ENCODE assay signal across 10 cellular contexts in genomic region chr11:47987310-47987709, GRCh38. TPM values are rescaled to one million over a fixed set of nuclear protein-coding genes. Genes with fewer than 3 reads are reported as not detected.
DNase-seq lines count a peak whose midpoint lies in the region; ATAC-seq and TF ChIP-seq lines count a peak whose summit lies in the region.
"Had no signal": no experiment of that assay in that cellular context is flagged by ENCODE, and none has a peak within 500 bp of the region (broad histone marks: within the 10 kb centered on the region; RNA-seq: fewer than 3 reads in every experiment).

No MANE protein-coding gene starts in this region.

- H3K4me1 Mint-ChIP-seq in activated naive CD8-positive, alpha-beta T cell treated with anti-CD3 and anti-CD28 coated beads, Interleukin-2, amount 10 ng/mL, durations not matched to agents 7 days and 5 days, result peaks cover 55% of the 10 kb centered on the region
- peaks cover 26 to 78% (median 66%) of the 10 kb centered on the region in 7 donors for H3K4me1 Mint-ChIP-seq in naive thymus-derived CD4-positive, alpha-beta T cell

- no peaks in the 10 kb centered on the region for H3K36me3 ChIP-seq in DOHH2 (ENCODE audit: control insufficient read depth, low read length)
- H3K36me3 ChIP-seq in naive thymus-derived CD4-positive, alpha-beta T cell (ENCODE audit: control insufficient read depth in 2 of 3, insufficient read depth in 3 of 3, low read length in 3 of 3), result no peaks in the 10 kb centered on the region
- H3K36me3 ChIP-seq: WERI-Rb-1 had no signal

- ATAC-seq in HG02870 (IDR thresholded peaks at IDR 0.05; ENCODE audit: unreplicated experiment), result peak; percentile 40
- ATAC-seq in activated naive CD8-positive, alpha-beta T cell treated with anti-CD3 and anti-CD28 coated beads, Interleukin-2, amount 10 ng/mL, durations not matched to agents 7 days and 5 days (ENCODE audit: low read depth), result no peak
- peak; percentile 26 for ATAC-seq in naive thymus-derived CD4-positive, alpha-beta T cell
- ATAC-seq in GM21717 (IDR thresholded peaks at IDR 0.05; ENCODE audit: unreplicated experiment), result no peak

- peaks cover 36% of the 10 kb centered on the region for H3K36me3 Mint-ChIP-seq in activated naive CD8-positive, alpha-beta T cell treated with anti-CD3 and anti-CD28 coated beads, Interleukin-2, amount 10 ng/mL, durations not matched to agents 7 days and 5 days
- peaks cover 0 to 38% (median 8%) of the 10 kb centered on the region in 5 donors for H3K36me3 Mint-ChIP-seq in naive thymus-derived CD4-positive, alpha-beta T cell

- H3K4me3 Mint-ChIP-seq in activated naive CD8-positive, alpha-beta T cell treated with anti-CD3 and anti-CD28 coated beads, Interleukin-2, amount 10 ng/mL, durations not matched to agents 7 days and 5 days, result no peak overlapping the region
- H3K4me3 Mint-ChIP-seq in naive thymus-derived CD4-positive, alpha-beta T cell, result peak overlapping the region in 2 of 10 donors; percentile 12 to 31

- intact Hi-C loops in naive thymus-derived CD4-positive, alpha-beta T cell (cut with micrococcal nuclease), result no loop called here

- H3K27me3 ChIP-seq in DOHH2 (ENCODE audit: control insufficient read depth, low read length), result peaks cover 3% of the 10 kb centered on the region
- H3K27me3 ChIP-seq in naive thymus-derived CD4-positive, alpha-beta T cell (ENCODE audit: control insufficient read depth in 2 of 2, insufficient read depth in 2 of 2, low read length in 2 of 2), result no peaks in the 10 kb centered on the region

- H3K27me3 Mint-ChIP-seq in activated naive CD8-positive, alpha-beta T cell treated with anti-CD3 and anti-CD28 coated beads, Interleukin-2, amount 10 ng/mL, durations not matched to agents 7 days and 5 days, result no peaks in the 10 kb centered on the region
- no peaks in the 10 kb centered on the region for H3K27me3 Mint-ChIP-seq in naive thymus-derived CD4-positive, alpha-beta T cell

- peak overlapping the region; percentile 69 for H3K4me2 ChIP-seq in DOHH2 (ENCODE audit: low read length)

- peak overlapping the region; percentile 61 for H3K4me3 ChIP-seq in DOHH2 (ENCODE audit: low read length)
- H3K4me3 ChIP-seq in naive thymus-derived CD4-positive, alpha-beta T cell (ENCODE audit: low read length), result no peak overlapping the region

- H4K20me1 ChIP-seq in DOHH2 (ENCODE audit: control insufficient read depth, insufficient read depth, low read depth, low read length), result no peaks in the 10 kb centered on the region

- no peaks in the 10 kb centered on the region for H3K9me3 ChIP-seq in DOHH2 (ENCODE audit: control insufficient read depth, insufficient read depth, low read length)
- H3K9me3 ChIP-seq in naive thymus-derived CD4-positive, alpha-beta T cell (ENCODE audit: control insufficient read depth in 2 of 3, low read length in 3 of 3), result no peaks in the 10 kb centered on the region

- 0 out of 2 replicates have a peak overlapping the region, but pooled peaks have one; percentile 15 for H3K27ac ChIP-seq in DOHH2 (ENCODE audit: low read depth, low read length)
- no peak overlapping the region for H3K27ac ChIP-seq in naive thymus-derived CD4-positive, alpha-beta T cell (ENCODE audit: low read depth, low read length)
- H3K27ac ChIP-seq: WERI-Rb-1 had no signal

- CTCF ChIA-PET in naive thymus-derived CD4-positive, alpha-beta T cell (lab: Charles Lee), result no interaction called here

- H3F3A ChIP-seq in DOHH2 (ENCODE audit: control insufficient read depth, insufficient read depth), result peaks cover 4% of the 10 kb centered on the region; the same call in 1 of the 2 replicates

- H3K9me3 Mint-ChIP-seq in activated naive CD8-positive, alpha-beta T cell treated with anti-CD3 and anti-CD28 coated beads, Interleukin-2, amount 10 ng/mL, durations not matched to agents 7 days and 5 days, result no peaks in the 10 kb centered on the region
- H3K9me3 Mint-ChIP-seq in naive thymus-derived CD4-positive, alpha-beta T cell, result no peaks in the 10 kb centered on the region

- TF ChIP-seq CTCF in DOHH2 (IDR thresholded peaks at IDR 0.05; ENCODE audit: low read depth, low read length, poor library complexity, severe bottlenecking), result no peak

- DNase-seq in activated naive CD8-positive, alpha-beta T cell treated with anti-CD3 and anti-CD28 coated beads, Interleukin-2, amount 10 ng/mL, durations not matched to agents 7 days and 5 days, result no peak
- DNase-seq in naive thymus-derived CD4-positive, alpha-beta T cell, result no peak
- DNase-seq in germinal center (ENCODE audit: low spot score) (no peak), SK-N-DZ (ENCODE audit: low spot score) (no peak)
- no peak for DNase-seq in activated CD4-positive, alpha-beta T cell treated with anti-CD3 and anti-CD28 coated beads, Interleukin-2, amount 50 U/mL, for 1 hour
- DNase-seq: stimulated activated naive CD4-positive, alpha-beta T cell treated with Interleukin-2 at 50 U/mL for 16 hours; WERI-Rb-1 had no signal

- H3K4me1 ChIP-seq in DOHH2 (ENCODE audit: control insufficient read depth, low read length), result peaks cover 30% of the 10 kb centered on the region
- peaks cover 23 to 31% of the 10 kb centered on the region in 2 donors for H3K4me1 ChIP-seq in naive thymus-derived CD4-positive, alpha-beta T cell (ENCODE audit: control insufficient read depth in 2 of 2, insufficient read depth in 2 of 2, low read length in 2 of 2)

- peak overlapping the region; percentile 58 for H3K27ac Mint-ChIP-seq in activated naive CD8-positive, alpha-beta T cell treated with anti-CD3 and anti-CD28 coated beads, Interleukin-2, amount 10 ng/mL, durations not matched to agents 7 days and 5 days
- H3K27ac Mint-ChIP-seq in naive thymus-derived CD4-positive, alpha-beta T cell, result peak overlapping the region in 8 of 9 donors; percentile 10 to 74 (median 54)

- POLR2A ChIA-PET in activated naive CD8-positive, alpha-beta T cell treated with anti-CD3 and anti-CD28 coated beads, Interleukin-2, amount 10 ng/mL, durations not matched to agents 7 days and 5 days (lab: Charles Lee), result interaction anchor here (1.6 kb wide), 1 partner anchor 14 kb away, joined by 5 read pairs; no protein-coding TSS in a partner anchor
- POLR2A ChIA-PET in naive thymus-derived CD4-positive, alpha-beta T cell (lab: Charles Lee), result interaction anchor here (1.2 kb wide), 1 partner anchor 60 kb away, joined by 3 read pairs; no protein-coding TSS in a partner anchor

- no peaks in the 10 kb centered on the region for H3K79me2 ChIP-seq in DOHH2 (ENCODE audit: control insufficient read depth, low read length)

- no peaks in the 10 kb centered on the region for H3K9me2 ChIP-seq in DOHH2 (replicated peaks; ENCODE audit: control insufficient read depth, low read length)

RNA-seq across cellular contexts. Expression of gene PTPRJ, which starts 7.0 kb away (rescaled TPM):
- total RNA-seq in activated naive CD8-positive, alpha-beta T cell treated with anti-CD3 and anti-CD28 coated beads, Interleukin-2, amount 10 ng/mL, durations not matched to agents 7 days and 5 days, result 10 to 100 TPM; 51.5 to 53.5 TPM
- total RNA-seq in naive thymus-derived CD4-positive, alpha-beta T cell, result 10 to 100 TPM; 31.8 to 82.3 (median 53.9) TPM
- polyA plus RNA-seq in naive thymus-derived CD4-positive, alpha-beta T cell, result 10 to 100 TPM in 1 of 2 donors, 1 to 10 TPM in 1; 7.0 to 11.8 TPM
- polyA plus RNA-seq in SK-N-DZ (2014; cell fraction: cytosol; rRNA removed), result 0.14 and 0.30 TPM in 2 replicates
- polyA plus RNA-seq in SK-N-DZ (2014; cell fraction: nucleus; rRNA removed), result 0.12 TPM in 1 of 2 replicates, not detected in the other

Comparison
In these comparisons a context has a peak if more than half of its experiments do, and no peak if none do; other contexts are left out.
1. ATAC-seq: peak in HG02870 (single experiment) and naive thymus-derived CD4-positive, alpha-beta T cell (single experiment); none in activated naive CD8-positive, alpha-beta T cell treated with anti-CD3 and anti-CD28 coated beads, Interleukin-2, amount 10 ng/mL, durations not matched to agents 7 days and 5 days (single experiment) and GM21717 (single experiment).